In the genomic region with DNA sequence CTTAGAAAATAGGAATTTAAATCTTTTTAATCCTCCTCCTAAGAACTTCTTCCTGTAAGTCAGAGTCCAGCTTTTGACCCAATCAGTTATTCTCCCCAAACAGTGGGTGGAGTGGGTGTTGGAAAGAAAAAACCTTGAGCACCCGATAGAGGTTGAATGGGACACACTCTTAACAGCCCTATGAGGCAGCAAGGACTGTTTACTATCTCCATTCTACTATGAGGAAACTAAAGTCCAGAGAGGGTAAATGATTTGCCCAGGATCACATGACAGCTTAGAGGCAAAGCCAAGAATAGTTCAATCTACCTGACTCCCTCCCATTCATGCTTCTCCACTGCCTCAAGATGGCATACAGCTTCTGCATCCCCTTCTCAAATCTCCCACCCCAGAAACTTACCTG, we compare ENCODE assay signal across 23 cellular contexts. TPM values are rescaled to one million over a fixed set of nuclear protein-coding genes. Genes with fewer than 3 reads are reported as not detected.
A peak's percentile ranks its signal among the peaks of the same experiment; 100 is the strongest.
DNase-seq lines count a peak whose midpoint lies in the region; ATAC-seq, FAIRE-seq and TF ChIP-seq lines count a peak whose summit lies in the region.
"Had no signal": no experiment of that assay in that cellular context is flagged by ENCODE, and none has a peak within 500 bp of the region (broad histone marks: within the 10 kb centered on the region; RNA-seq: fewer than 3 reads in every experiment).

No MANE protein-coding gene starts in this region.

- no peaks in the 10 kb centered on the region for H3K27me3 Mint-ChIP-seq in MCF 10A (ENCODE audit: insufficient read depth, unreplicated experiment)

- peaks cover 18% of the 10 kb centered on the region for H3K4me1 Mint-ChIP-seq in MCF 10A (ENCODE audit: insufficient read depth, unreplicated experiment)

- H2AFZ ChIP-seq in HepG2 (ENCODE audit: low read length): no peak overlapping the region

- CTCF ChIA-PET in A549 (lab: Yijun Ruan, JAX): interaction anchor here (1.1 to 9.8 kb wide), 12 partner anchors 9 to 173 kb away, joined by 3 to 46 read pairs (median 6); a partner anchor contains a TSS
- CTCF ChIA-PET in HepG2 (lab: Yijun Ruan, JAX; ENCODE audit: low intra/inter-chr PET ratio, low total read pairs): no interaction called here
- CTCF ChIA-PET in MCF 10A (lab: Yijun Ruan, JAX): interaction anchor here (1.2 to 2.5 kb wide), 2 partner anchors 13 to 16 kb away, joined by 4 to 11 read pairs; no protein-coding TSS in a partner anchor

- no peak for DNase-seq in A549 (ENCODE audit: low read depth in 1 of 2, low spot score in 1 of 2)
- DNase-seq in colonic mucosa: peak; percentile 58
- peak; percentile 66 for DNase-seq in HepG2 (ENCODE audit: low spot score)
- DNase-seq in MCF 10A (ENCODE audit: unreplicated experiment): no peak
- no peak for DNase-seq in activated T-cell treated with anti-CD3 and anti-CD28 coated beads, Interleukin-2, amount 50 U/mL, for 48 hours
- no peak for DNase-seq in ureter (ENCODE audit: low spot score)
- DNase-seq in T-helper 9 cell: no peak
- DNase-seq: 8988T; AML-193; C1 segment of cervical spinal cord; CD8-positive, alpha-beta memory T cell; DMS79; KBM-7; NCI-H1092; NCI-H1436 treated with DMSO at 0.1 percent for 48 hours; NCI-H2029; NCI-H2227 treated with DMSO at 0.1 percent for 48 hours; NCI-H510A; SIG-M5 had no signal

- H3K9me3 ChIP-seq in A549 (peaks cover 9% of the 10 kb centered on the region; the same call in 2 of the 3 replicates), colonic mucosa (no peaks in the 10 kb centered on the region), HepG2 (ENCODE audit: low read length) (no peaks in the 10 kb centered on the region), muscle layer of duodenum (ENCODE audit: control insufficient read depth in 1 of 2, low read length in 2 of 2) (no peaks in the 10 kb centered on the region)

- no peak for FAIRE-seq in A549 (lab: Jason Lieb, UNC)
- peak; percentile 63 for FAIRE-seq in HepG2 (lab: Jason Lieb, UNC)
- FAIRE-seq: D721Med, H1 had no signal

- TF ChIP-seq CTCF in A549 (IDR thresholded peaks at IDR 0.05) (no peak), colonic mucosa (IDR thresholded peaks at IDR 0.05) (no peak), HepG2 (CRISPR knock-in tag; IDR thresholded peaks at IDR 0.05) (no peak), MCF 10A (IDR thresholded peaks at IDR 0.05; ENCODE audit: unreplicated experiment) (no peak)

- no peak for TF ChIP-seq POLR2A in A549 (IDR thresholded peaks at IDR 0.05; ENCODE audit: low read length)
- no peak for TF ChIP-seq POLR2A in HepG2 (IDR thresholded peaks at IDR 0.05; ENCODE audit: insufficient read depth in 1 of 2, low read depth in 2 of 2, low read length in 2 of 2)

- H3K4me3 Mint-ChIP-seq in MCF 10A (ENCODE audit: unreplicated experiment): no peak overlapping the region
- H3K4me3 Mint-ChIP-seq: CD8-positive, alpha-beta memory T cell had no signal

- BruUV-seq in HepG2 (replicated peaks; lab: Mats Ljungman, UMichigan) (no TSS peak), MCF 10A (replicated peaks; lab: Mats Ljungman, UMichigan) (no TSS peak)

- POLR2A ChIA-PET in A549 (lab: Yijun Ruan, JAX): no interaction called here
- POLR2A ChIA-PET in HepG2 (lab: Yijun Ruan, JAX): interaction anchor here (0.7 to 1.9 kb wide), 4 partner anchors 9 to 47 kb away, joined by 3 to 7 read pairs (median 4); no protein-coding TSS in a partner anchor
- POLR2A ChIA-PET in MCF 10A (lab: Yijun Ruan, JAX): no interaction called here

- peak in 1 of 2 experiments; percentile 25; a peak in 1 of 6 replicates for ATAC-seq in A549
- ATAC-seq in HepG2: peak; percentile 98
- ATAC-seq: Panc1 had no signal

- TF ChIP-seq RAD21 in A549 (conservative IDR thresholded peaks at IDR 0.05 in 1 of 2, IDR thresholded peaks at IDR 0.05 in 1 of 2): no peak
- no peak for TF ChIP-seq RAD21 in HepG2 (CRISPR knock-in tag; IDR thresholded peaks at IDR 0.05)

- H3K27ac ChIP-seq in A549 (peak overlapping the region; percentile 8 to 45; a peak in 4 of 6 replicates), colonic mucosa (peak overlapping the region; percentile 26), HepG2 (ENCODE audit: extremely low read length, insufficient read depth, low read length) (no peak overlapping the region), muscle layer of duodenum (ENCODE audit: low read length) (peak overlapping the region; percentile 70)

- TF ChIP-seq EP300 in A549 (IDR thresholded peaks at IDR 0.05) (no peak), HepG2 (IDR thresholded peaks at IDR 0.05; ENCODE audit: low read depth in 2 of 2, low read length in 2 of 2) (no peak), HepG2 (CRISPR knock-in tag; IDR thresholded peaks at IDR 0.05; ENCODE audit: borderline replicate concordance) (no peak)

- H3K36me3 ChIP-seq in colonic mucosa (no peaks in the 10 kb centered on the region), HepG2 (replicated peaks in 1 of 2; ENCODE audit: control insufficient read depth in 1 of 2, insufficient read depth in 2 of 2, low read length in 2 of 2) (no peaks in the 10 kb centered on the region), muscle layer of duodenum (ENCODE audit: control insufficient read depth in 1 of 2, insufficient read depth in 2 of 2, low read length in 2 of 2) (no peaks in the 10 kb centered on the region)

- intact Hi-C loops in colonic mucosa (cut with DNase I): no loop called here
- intact Hi-C loops in HepG2 (cut with micrococcal nuclease; ENCODE audit: unreplicated experiment): no loop called here
- intact Hi-C loops in MCF 10A (cut with micrococcal nuclease): no loop called here

- H3K27me3 ChIP-seq in colonic mucosa (no peaks in the 10 kb centered on the region), HepG2 (ENCODE audit: control insufficient read depth in 1 of 2, insufficient read depth in 2 of 2, low read length in 2 of 2) (no peaks in the 10 kb centered on the region), muscle layer of duodenum (ENCODE audit: low read depth, low read length) (no peaks in the 10 kb centered on the region)

- H3K79me2 ChIP-seq in HepG2 (ENCODE audit: insufficient read depth, low read length): no peaks in the 10 kb centered on the region

- WGBS in A549 (ENCODE audit: missing lambda C conversion rate): 75% methylated on average over 1 of the region's 1 CpG
- WGBS in HepG2 (ENCODE audit: low lambda C conversion rate): 0% methylated on average over 1 of the region's 1 CpG

- no peak overlapping the region for H3K4me3 ChIP-seq in A549
- no peak overlapping the region for H3K4me3 ChIP-seq in colonic mucosa
- no peak overlapping the region for H3K4me3 ChIP-seq in HepG2 (replicated peaks in 1 of 3; ENCODE audit: insufficient read depth in 1 of 3, low read depth in 2 of 3, low read length in 3 of 3)
- no peak overlapping the region for H3K4me3 ChIP-seq in muscle layer of duodenum (ENCODE audit: low read depth in 1 of 2, low read length in 2 of 2)

- H3K36me3 Mint-ChIP-seq in MCF 10A (ENCODE audit: insufficient read depth, unreplicated experiment): no peaks in the 10 kb centered on the region
- H3K36me3 Mint-ChIP-seq: CD8-positive, alpha-beta memory T cell had no signal

- H3K9me3 Mint-ChIP-seq in MCF 10A (ENCODE audit: unreplicated experiment): no peaks in the 10 kb centered on the region
- H3K9me3 Mint-ChIP-seq: CD8-positive, alpha-beta memory T cell had no signal

- H4K20me1 ChIP-seq in HepG2 (ENCODE audit: insufficient read depth, low read length): no peaks in the 10 kb centered on the region

- H3K4me2 ChIP-seq in A549 (no peak overlapping the region), HepG2 (ENCODE audit: low read depth, low read length) (peak overlapping the region; percentile 42)

- H3K9ac ChIP-seq in colonic mucosa (ENCODE audit: low read depth in 2 of 2, low read length in 2 of 2) (no peak overlapping the region), HepG2 (ENCODE audit: insufficient read depth, low read depth, low read length) (no peak overlapping the region)

- H3K4me1 ChIP-seq in A549 (peaks cover 19% of the 10 kb centered on the region), colonic mucosa (no peaks in the 10 kb centered on the region), HepG2 (ENCODE audit: insufficient read depth, low read length) (peaks cover 32% of the 10 kb centered on the region), muscle layer of duodenum (ENCODE audit: control insufficient read depth in 1 of 2, insufficient read depth in 2 of 2, low read length in 2 of 2) (no peaks in the 10 kb centered on the region)

- no peak overlapping the region for H3K27ac Mint-ChIP-seq in MCF 10A (ENCODE audit: low read depth, unreplicated experiment)
- H3K27ac Mint-ChIP-seq: CD8-positive, alpha-beta memory T cell had no signal

- in situ Hi-C loops in HepG2 (cut with HindIII; ENCODE audit: extremely low pct_ligation_motif_present, low pct_unique_long_range_greater_than_20kb): no loop called here

RNA-seq across cellular contexts. Expression of a gene that starts 57.6 kb away (rescaled TPM):
- polyA plus RNA-seq in A549 (2011; rRNA removed) (73.0 and 83.9 TPM in 2 replicates), A549 (2017; fragmentation: RNase III; extraction: RNeasy Plus Mini Kit Qiagen cat#74134 plus additional on column Dnase treatment) (29.1 to 36.0 TPM (median 32.8 TPM) in 3 replicates), HepG2 (2011; rRNA removed) (13.2 and 17.8 TPM in 2 replicates)
- 22.5 and 28.4 TPM in 2 replicates for polyA plus RNA-seq in A549 (2012; cell fraction: cytosol; rRNA removed)
- 25.8 and 35.9 TPM in 2 replicates for polyA plus RNA-seq in A549 (2012; cell fraction: nucleus; rRNA removed)
- 112 and 123 TPM in 2 replicates for polyA minus RNA-seq in A549 (2011; rRNA and poly(A)+ RNA removed)
- total RNA-seq in colonic mucosa (1 to 10 TPM; 6.2 to 7.5 TPM), HepG2 (2016; rRNA removed; fragmentation: Illumina TruSeq; extraction: Trizol) (10.8 and 17.1 TPM in 2 replicates), MCF 10A (2022) (18.6 and 24.5 TPM in 2 replicates), ureter (16.3 TPM)
- 1.7 and 2.6 TPM in 2 replicates for total RNA-seq in HepG2 (2016; cell fraction: cytosol; rRNA removed; fragmentation: Illumina TruSeq; extraction: Trizol; ENCODE audit: low read depth)
- 10.6 and 17.5 TPM in 2 replicates for total RNA-seq in HepG2 (2016; cell fraction: insoluble cytoplasmic fraction; rRNA removed; fragmentation: Illumina TruSeq; extraction: Trizol)
- 6.0 and 6.2 TPM in 2 replicates for total RNA-seq in HepG2 (2016; cell fraction: membrane; rRNA removed; fragmentation: Illumina TruSeq; extraction: Trizol)
- total RNA-seq in HepG2 (2016; cell fraction: nucleus; rRNA removed; fragmentation: Illumina TruSeq; extraction: Trizol): 20.5 and 23.5 TPM in 2 replicates
- 9.1 and 10.5 TPM in 2 replicates for polyA plus RNA-seq in HepG2 (2011; cell fraction: cytosol; rRNA removed)
- 17.4 and 25.2 TPM in 2 replicates for polyA plus RNA-seq in HepG2 (2011; cell fraction: nucleus; rRNA removed)
- polyA plus RNA-seq in HepG2 (2012): 8.8 and 9.4 TPM in 2 replicates
- 2.2 and 3.0 TPM in 2 replicates for polyA plus RNA-seq in HepG2 (2016; cell fraction: cytosol; fragmentation: Illumina TruSeq; extraction: Trizol; ENCODE audit: low read depth)
- polyA plus RNA-seq in HepG2 (2016; cell fraction: insoluble cytoplasmic fraction; fragmentation: Illumina TruSeq; extraction: Trizol; ENCODE audit: low read depth): 9.1 and 9.9 TPM in 2 replicates
- polyA plus RNA-seq in HepG2 (2016; cell fraction: membrane; fragmentation: Illumina TruSeq; extraction: Trizol; ENCODE audit: low read depth): 3.4 and 3.9 TPM in 2 replicates
- 40.7 and 42.9 TPM in 2 replicates for polyA plus RNA-seq in HepG2 (2016; cell fraction: nucleus; fragmentation: Illumina TruSeq; extraction: Trizol; ENCODE audit: insufficient read depth, low read depth)
- 30.7 and 61.9 TPM in 2 replicates for polyA minus RNA-seq in HepG2 (2011; rRNA and poly(A)+ RNA removed; ENCODE audit: low replicate concordance)
- 8.2 and 14.1 TPM in 2 replicates for polyA minus RNA-seq in HepG2 (2011; cell fraction: cytosol; rRNA and poly(A)+ RNA removed)
- 18.3 and 24.1 TPM in 2 replicates for polyA minus RNA-seq in HepG2 (2011; cell fraction: nucleus; rRNA and poly(A)+ RNA removed)

Comparison
In these comparisons a context has a peak if more than half of its experiments do, and no peak if none do; other contexts are left out.
1. DNase-seq: peak in colonic mucosa (single experiment) and HepG2 (single experiment); none in A549 (0 of 2), MCF 10A (single experiment), activated T-cell treated with anti-CD3 and anti-CD28 coated beads, Interleukin-2, amount 50 U/mL, for 48 hours (0 of 2), ureter (single experiment) and T-helper 9 cell (single experiment).